Comparison of ENCODE assay signal across 24 cellular contexts in genomic region chr9:15253197-15253596, GRCh38. TPM values are rescaled to one million over a fixed set of nuclear protein-coding genes. Genes with fewer than 3 reads are reported as not detected.
DNase-seq lines count a peak whose midpoint lies in the region; FAIRE-seq and TF ChIP-seq lines count a peak whose summit lies in the region.
"Had no signal": no experiment of that assay in that cellular context is flagged by ENCODE, and none has a peak within 500 bp of the region (broad histone marks: within the 10 kb centered on the region; RNA-seq: fewer than 3 reads in every experiment).

No MANE protein-coding gene starts in this region.

- H4K20me1 ChIP-seq in mammary epithelial cell (ENCODE audit: insufficient read depth, low read length), result no peaks in the 10 kb centered on the region

- H3K4me3 Mint-ChIP-seq in MCF 10A (ENCODE audit: unreplicated experiment), result no peak overlapping the region
- H3K4me3 Mint-ChIP-seq: activated naive CD4-positive, alpha-beta T cell treated with anti-CD3 and anti-CD28 coated beads, Interleukin-2, amount 10 ng/mL, durations not matched to agents 7 days and 5 days; brain; CD14-positive monocyte; nephron progenitor cell had no signal

- no peaks in the 10 kb centered on the region for H3K36me3 ChIP-seq in mammary epithelial cell (ENCODE audit: insufficient read depth, low read length)
- H3K36me3 ChIP-seq: transverse colon had no signal

- no peak for DNase-seq in mammary epithelial cell
- DNase-seq in MCF 10A (ENCODE audit: unreplicated experiment), result no peak
- DNase-seq in fibroblast of villous mesenchyme (ENCODE audit: low read depth), result peak; percentile 12
- no peak for DNase-seq in activated gamma-delta T cell treated with Interleukin-2 at 50 U/mL for 16 hours
- DNase-seq in OCI-M2 (lab: John Stamatoyannopoulos, UW; ENCODE audit: unreplicated experiment), result no peak
- DNase-seq in D721Med (ENCODE audit: insufficient read length, low spot score), result no peak
- DNase-seq in NCI-H774 (lab: John Stamatoyannopoulos, UW), result no peak
- DNase-seq: activated CD4-positive, alpha-beta T cell treated with anti-CD3 and anti-CD28 coated beads for 48 hours; activated naive CD4-positive, alpha-beta T cell treated with anti-CD3 and anti-CD28 coated beads, Interleukin-2, amount 10 ng/mL, durations not matched to agents 7 days and 5 days; activated T-cell treated with anti-CD3 and anti-CD28 coated beads for 4 hours; DMS153; head of caudate nucleus; NCI-H187; NCI-H510A; nephron progenitor cell; stimulated activated CD4-positive, alpha-beta T cell treated with anti-CD3 and anti-CD28 coated beads, Interleukin-15, amount 100 ng/mL, for 24 hours; stimulated activated naive CD4-positive, alpha-beta T cell treated with Interleukin-2 at 50 U/mL for 16 hours; T-helper 9 cell had no signal

- no peak overlapping the region for H3K4me2 ChIP-seq in mammary epithelial cell (ENCODE audit: insufficient read depth, low read depth, low read length)

- H3K4me1 Mint-ChIP-seq in MCF 10A (ENCODE audit: insufficient read depth, unreplicated experiment), result peaks cover 6% of the 10 kb centered on the region
- H3K4me1 Mint-ChIP-seq: activated naive CD4-positive, alpha-beta T cell treated with anti-CD3 and anti-CD28 coated beads, Interleukin-2, amount 10 ng/mL, durations not matched to agents 7 days and 5 days had no signal

- dilution Hi-C loops in mammary epithelial cell (cut with HindIII; ENCODE audit: low sequenced_read_pairs), result no loop called here

- H3K9me3 ChIP-seq in mammary epithelial cell (replicated peaks; ENCODE audit: insufficient read depth, low read length), result no peaks in the 10 kb centered on the region
- H3K9me3 ChIP-seq: transverse colon had no signal

- H3K27me3 Mint-ChIP-seq in MCF 10A (ENCODE audit: insufficient read depth, unreplicated experiment), result no peaks in the 10 kb centered on the region
- H3K27me3 Mint-ChIP-seq: activated naive CD4-positive, alpha-beta T cell treated with anti-CD3 and anti-CD28 coated beads, Interleukin-2, amount 10 ng/mL, durations not matched to agents 7 days and 5 days had no signal

- no peak for TF ChIP-seq CTCF in mammary epithelial cell (conservative IDR thresholded peaks at IDR 0.05 in 1 of 2, IDR thresholded peaks at IDR 0.05 in 1 of 2; ENCODE audit: extremely low read depth in 1 of 2, insufficient read depth in 1 of 2, low read depth in 1 of 2, low read length in 2 of 2)
- TF ChIP-seq CTCF in MCF 10A (IDR thresholded peaks at IDR 0.05; ENCODE audit: unreplicated experiment), result no peak
- TF ChIP-seq CTCF in VCaP (conservative IDR thresholded peaks at IDR 0.05), result no peak
- TF ChIP-seq CTCF in fibroblast of villous mesenchyme (IDR thresholded peaks at IDR 0.05; ENCODE audit: insufficient read depth, low read depth, low read length), result no peak
- no peak for TF ChIP-seq CTCF in D721Med (IDR thresholded peaks at IDR 0.05; ENCODE audit: insufficient read depth, missing control alignments)

- peaks cover 9% of the 10 kb centered on the region for H3K4me1 ChIP-seq in mammary epithelial cell (ENCODE audit: insufficient read depth, low read length)

- H3K79me2 ChIP-seq in mammary epithelial cell (ENCODE audit: insufficient read depth, low read length), result no peaks in the 10 kb centered on the region

- intact Hi-C loops in mammary epithelial cell (cut with micrococcal nuclease), result no loop called here
- intact Hi-C loops in MCF 10A (cut with micrococcal nuclease), result no loop called here

- WGBS in mammary epithelial cell (ENCODE audit: low coverage, missing lambda C conversion rate), result 44% methylated on average over 1 of the region's 1 CpG

- H3K27ac ChIP-seq in mammary epithelial cell (ENCODE audit: insufficient read depth, low read depth, low read length) (no peak overlapping the region), VCaP (peak overlapping the region; percentile 48)
- H3K27ac ChIP-seq: transverse colon had no signal

- H3K4me3 ChIP-seq in mammary epithelial cell (replicated peaks in 1 of 3; ENCODE audit: insufficient read depth in 1 of 3, low read depth in 2 of 3, low read length in 3 of 3) (no peak overlapping the region), fibroblast of villous mesenchyme (ENCODE audit: low read depth, low read length) (no peak overlapping the region)
- H3K4me3 ChIP-seq: transverse colon had no signal

- in situ Hi-C loops in mammary epithelial cell (cut with MboI; ENCODE audit: low sequenced_read_pairs in 2 of 2), result no loop called here

- CTCF ChIA-PET in mammary epithelial cell (lab: Charles Lee; ENCODE audit: low non-redundant PET), result no interaction called here
- CTCF ChIA-PET in MCF 10A (lab: Yijun Ruan, JAX), result interaction anchor here (0.5 to 0.6 kb wide), 2 partner anchors 14 to 83 kb away, joined by 3 to 4 read pairs; no protein-coding TSS in a partner anchor

- BruUV-seq in mammary epithelial cell (replicated peaks; lab: Mats Ljungman, UMichigan) (no TSS peak), MCF 10A (replicated peaks; lab: Mats Ljungman, UMichigan) (no TSS peak)

- no peak overlapping the region for H3K27ac Mint-ChIP-seq in MCF 10A (ENCODE audit: low read depth, unreplicated experiment)
- H3K27ac Mint-ChIP-seq: activated naive CD4-positive, alpha-beta T cell treated with anti-CD3 and anti-CD28 coated beads, Interleukin-2, amount 10 ng/mL, durations not matched to agents 7 days and 5 days; brain; CD14-positive monocyte had no signal

- FAIRE-seq in D721Med (lab: Jason Lieb, UNC), result no peak
- FAIRE-seq: A204.1, GM18507 had no signal

- peak overlapping the region; percentile 15 for H2AFZ ChIP-seq in mammary epithelial cell (ENCODE audit: low read depth, low read length)

- H3K36me3 Mint-ChIP-seq in MCF 10A (ENCODE audit: insufficient read depth, unreplicated experiment), result peaks cover 9% of the 10 kb centered on the region
- H3K36me3 Mint-ChIP-seq: brain, CD14-positive monocyte had no signal

- H3K27me3 ChIP-seq in mammary epithelial cell (ENCODE audit: insufficient read depth, low read length), result no peaks in the 10 kb centered on the region
- H3K27me3 ChIP-seq: transverse colon had no signal

- H3K9me3 Mint-ChIP-seq in MCF 10A (ENCODE audit: unreplicated experiment), result no peaks in the 10 kb centered on the region
- H3K9me3 Mint-ChIP-seq: activated naive CD4-positive, alpha-beta T cell treated with anti-CD3 and anti-CD28 coated beads, Interleukin-2, amount 10 ng/mL, durations not matched to agents 7 days and 5 days; brain; CD14-positive monocyte; nephron progenitor cell had no signal

- H3K9ac ChIP-seq in mammary epithelial cell (ENCODE audit: insufficient read depth, low read length), result no peak overlapping the region

- POLR2A ChIA-PET in MCF 10A (lab: Yijun Ruan, JAX), result no interaction called here

RNA-seq across cellular contexts. Expression of gene TTC39B, which starts 53.8 kb away (rescaled TPM):
- 10 to 100 TPM; 25.5 to 26.0 TPM for total RNA-seq in mammary epithelial cell
- 5.6 TPM for polyA plus RNA-seq in mammary epithelial cell
- polyA minus RNA-seq in mammary epithelial cell, result 28.6 TPM
- 22.8 and 23.3 TPM in 2 replicates for total RNA-seq in MCF 10A (2022)
- total RNA-seq in fibroblast of villous mesenchyme, result 13.5 and 16.0 TPM in 2 replicates
